Comparison of ENCODE assay signal across 12 cellular contexts in the genomic region with DNA sequence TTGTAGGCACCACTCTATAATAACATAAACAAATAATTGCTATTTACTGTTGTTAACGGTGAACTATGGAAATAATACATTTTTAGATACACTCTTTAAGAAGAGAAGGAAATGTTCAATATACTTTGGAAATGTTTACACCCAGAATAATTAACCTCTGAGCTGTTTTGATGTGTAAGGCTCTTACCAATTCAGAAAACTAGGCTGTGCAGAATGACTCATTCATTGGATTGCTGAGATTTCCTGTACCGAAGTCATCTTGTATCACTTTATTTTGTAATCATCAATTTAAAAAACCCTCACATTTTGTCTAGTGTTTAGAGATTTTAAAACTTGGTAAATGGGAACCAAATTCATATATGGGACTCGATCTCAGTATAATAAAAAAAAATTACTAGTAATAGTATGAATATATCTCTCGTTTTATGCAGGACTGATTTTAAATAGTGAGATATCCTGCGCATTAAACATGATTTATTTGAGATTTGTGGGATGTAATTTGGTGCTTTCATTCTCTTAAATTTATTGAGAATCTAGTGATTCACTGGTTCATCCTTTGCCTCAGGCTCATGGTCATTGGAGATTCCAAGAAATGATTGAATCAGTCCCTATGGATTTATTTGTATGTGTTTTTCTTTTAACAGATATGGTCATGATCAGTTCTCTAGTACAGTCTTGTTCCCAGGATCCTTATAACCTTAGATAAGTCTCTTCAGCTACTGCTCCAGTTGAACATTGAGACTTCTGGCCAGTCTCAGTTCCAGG. TPM values are rescaled to one million over a fixed set of nuclear protein-coding genes. Genes with fewer than 3 reads are reported as not detected.
DNase-seq lines count a peak whose midpoint lies in the region; ATAC-seq and TF ChIP-seq lines count a peak whose summit lies in the region.
"Had no signal": no experiment of that assay in that cellular context is flagged by ENCODE, and none has a peak within 500 bp of the region (broad histone marks: within the 10 kb centered on the region; RNA-seq: fewer than 3 reads in every experiment).

No MANE protein-coding gene starts in this region.

- no peaks in the 10 kb centered on the region for H3K27me3 ChIP-seq in A673 (replicated peaks; ENCODE audit: insufficient read depth, low read depth, low read length, poor library complexity)

- peaks cover 3% of the 10 kb centered on the region for H3K36me3 ChIP-seq in A673 (ENCODE audit: insufficient read depth, low read length, poor library complexity, severe bottlenecking)

- CTCF ChIA-PET in A673 (lab: Charles Lee), result interaction anchor here (0.5 to 1.2 kb wide), 2 partner anchors 122 to 152 kb away, joined by 4 to 11 read pairs; no protein-coding TSS in a partner anchor

- POLR2A ChIA-PET in A673 (lab: Charles Lee; ENCODE audit: low non-redundant PET), result no interaction called here

- no peak for ATAC-seq in omental fat pad (ENCODE audit: low FRiP score)
- no peak for ATAC-seq in GM19463 (IDR thresholded peaks at IDR 0.05; ENCODE audit: unreplicated experiment)

- H3K9me3 ChIP-seq in A673 (ENCODE audit: low read depth, low read length, poor library complexity, severe bottlenecking), result peaks cover 11% of the 10 kb centered on the region

- DNase-seq in A673 (ENCODE audit: low spot score) (peak; percentile 57), HT-29 (ENCODE audit: low spot score) (peak; percentile 39), choroid plexus epithelial cell (ENCODE audit: low read depth) (peak; percentile 87), lung microvascular endothelial cell (ENCODE audit: low read depth in 2 of 2) (peak; percentile 35 to 86), NCI-H2029 (lab: John Stamatoyannopoulos, UW) (no peak), activated gamma-delta T cell (lab: John Stamatoyannopoulos, UW) (no peak), omental fat pad (ENCODE audit: low spot score) (no peak)
- DNase-seq: activated CD4-positive, alpha-beta memory T cell treated with anti-CD3 and anti-CD28 coated beads for 36 hours; CD4-positive, alpha-beta memory T cell; NCI-H510A treated with DMSO at 0.1 percent for 48 hours; stimulated activated CD4-positive, alpha-beta T cell treated with anti-CD3 and anti-CD28 coated beads, Interleukin-4, amount 100 ng/mL, for 4 hours had no signal

- intact Hi-C loops in A673 (cut with micrococcal nuclease; ENCODE audit: unreplicated experiment), result no loop called here

- H3K27ac ChIP-seq in A673 (ENCODE audit: low read depth, low read length, poor library complexity, severe bottlenecking), result no peak overlapping the region

- peaks cover 21% of the 10 kb centered on the region for H3K4me1 ChIP-seq in A673 (ENCODE audit: insufficient read depth, low read length, poor library complexity, severe bottlenecking)

- no peak for TF ChIP-seq CTCF in A673 (conservative IDR thresholded peaks at IDR 0.05; ENCODE audit: low read depth, low read length)
- no peak for TF ChIP-seq CTCF in choroid plexus epithelial cell (conservative IDR thresholded peaks at IDR 0.05; ENCODE audit: low read depth, low read length)
- TF ChIP-seq CTCF in omental fat pad (IDR thresholded peaks at IDR 0.05), result no peak

- H3K4me3 ChIP-seq in A673 (ENCODE audit: low read depth, low read length, poor library complexity, severe bottlenecking) (no peak overlapping the region), choroid plexus epithelial cell (ENCODE audit: low read depth, low read length) (no peak overlapping the region)

- BruUV-seq in A673 (replicated peaks; lab: Mats Ljungman, UMichigan), result no TSS peak

RNA-seq across cellular contexts. Expression of a gene that starts 3.9 kb away (rescaled TPM):
- total RNA-seq in A673 (2021) (19.8 and 26.5 TPM in 2 replicates), lung microvascular endothelial cell (19.6 and 43.5 TPM in 2 replicates), omental fat pad (100 to 1,000 TPM in 1 of 4 donors, 10 to 100 TPM in 3; 33.9 to 116 (median 38.3) TPM)
- 9.0 and 9.5 TPM in 2 replicates for total RNA-seq in HT-29 (2014; rRNA removed; shearing (Covaris generic))

Comparison
In these comparisons a context has a peak if more than half of its experiments do, and no peak if none do; other contexts are left out.
1. DNase-seq: peak in A673 (single experiment), HT-29 (single experiment), choroid plexus epithelial cell (single experiment) and lung microvascular endothelial cell (2 of 2); none in NCI-H2029 (single experiment), activated gamma-delta T cell (single experiment) and omental fat pad (single experiment).